Comparison of ENCODE assay signal across 1 cellular context in genomic region chr2:232700154-232700553, GRCh38.
A peak's percentile ranks its signal among the peaks of the same experiment; 100 is the strongest.
TF ChIP-seq lines count a peak whose summit lies in the region.

No MANE protein-coding gene starts in this region.

TF ChIP-seq in HepG2, 621 proteins besides CTCF, POLR2A, EP300 and RAD21 (continued from another document):
- TF ChIP-seq SOX13 (IDR thresholded peaks at IDR 0.05) (no peak), SOX13 (CRISPR knock-in tag; conservative IDR thresholded peaks at IDR 0.05 in 1 of 2, IDR thresholded peaks at IDR 0.05 in 1 of 2) (0 out of 4 replicates have a peak, but pooled peaks of 1 of the 2 experiments have one; percentile 8), NFE2L2 (IDR thresholded peaks at IDR 0.05; ENCODE audit: low read length) (peak; percentile 47; the same call in 1 of the 2 replicates), MIER3 (CRISPR knock-in tag; IDR thresholded peaks at IDR 0.05; ENCODE audit: borderline replicate concordance) (no peak), MAFK (conservative IDR thresholded peaks at IDR 0.05 in 1 of 2, IDR thresholded peaks at IDR 0.05 in 1 of 2; ENCODE audit: low read length in 2 of 2) (peak; percentile 79 to 81), MAFF (IDR thresholded peaks at IDR 0.05; ENCODE audit: low read depth, low read length) (peak; percentile 78)
TF ChIP-seq in HepG2: peak in this region for 4.
